ENCODE assay signal across 8 cellular contexts in the genomic region with DNA sequence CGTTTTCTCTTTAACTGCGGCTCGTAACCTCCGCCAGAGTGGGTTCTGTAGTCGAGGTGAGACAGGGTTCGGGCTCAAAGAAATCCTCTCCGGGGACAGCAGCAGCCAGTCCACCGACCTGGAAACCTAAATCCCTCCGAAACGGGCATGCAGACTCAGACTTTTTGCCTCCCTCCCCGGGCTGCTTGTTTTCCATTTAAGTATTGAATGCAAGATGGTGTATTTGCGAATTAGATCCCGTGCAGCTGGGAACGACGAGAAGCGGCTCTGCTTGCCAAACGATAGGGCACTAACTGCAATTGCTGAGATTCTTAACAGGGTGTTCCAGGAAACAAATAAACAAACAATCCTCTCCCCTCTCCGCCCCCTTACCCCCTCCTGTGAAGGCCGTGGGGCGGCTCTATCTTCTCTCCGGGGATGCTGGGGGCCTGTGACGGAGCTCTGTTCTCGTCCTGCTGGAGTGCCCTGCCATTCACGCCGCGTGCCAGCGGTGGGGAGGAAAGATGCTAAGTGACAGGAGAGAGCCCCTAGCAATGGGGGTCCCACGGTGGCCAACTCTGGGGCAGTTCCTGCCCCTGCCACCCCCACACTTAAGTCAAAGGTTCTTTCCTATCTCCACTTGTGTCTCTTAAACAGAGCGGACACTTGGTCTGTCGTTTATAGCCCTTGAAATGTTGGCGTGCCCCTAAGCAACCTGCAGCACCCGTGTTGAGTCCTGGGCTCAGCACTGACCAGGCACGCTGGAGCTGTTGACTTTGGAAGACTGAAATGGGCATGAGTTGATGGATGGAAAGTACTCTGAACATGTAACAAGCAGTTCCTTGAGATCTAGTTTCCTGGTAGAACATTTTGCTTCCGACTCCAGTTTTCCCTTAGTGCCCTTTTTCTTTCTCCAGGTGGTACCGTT. TPM values are rescaled to one million over a fixed set of nuclear protein-coding genes. Genes with fewer than 3 reads are reported as not detected.
A peak's percentile ranks its signal among the peaks of the same experiment; 100 is the strongest.
DNase-seq lines count a peak whose midpoint lies in the region; ATAC-seq and TF ChIP-seq lines count a peak whose summit lies in the region.

No MANE protein-coding gene starts in this region.

- peaks cover 34 to 35% of the 10 kb centered on the region in 2 donors for H3K4me1 Mint-ChIP-seq in effector memory CD8-positive, alpha-beta T cell (ENCODE audit: low read depth in 2 of 2)

- in situ Hi-C loops in GM13977 (cut with MboI; ENCODE audit: low pct_unique_long_range_greater_than_20kb, low sequenced_read_pairs, unreplicated experiment), result no loop called here

- no peak for TF ChIP-seq POLR2A in Peyer's patch (IDR thresholded peaks at IDR 0.05)

- H3K9me3 Mint-ChIP-seq in effector memory CD8-positive, alpha-beta T cell, result no peaks in the 10 kb centered on the region

- no peaks in the 10 kb centered on the region for H3K36me3 ChIP-seq in Peyer's patch

- H3K27me3 Mint-ChIP-seq in effector memory CD8-positive, alpha-beta T cell, result peaks cover 92 to 99% of the 10 kb centered on the region in 2 donors

- H3K4me1 ChIP-seq in Peyer's patch, result peaks cover 0 to 20% (median 12%) of the 10 kb centered on the region in 4 donors

- no peaks in the 10 kb centered on the region for H3K9me3 ChIP-seq in Peyer's patch

- H3K27ac ChIP-seq in Peyer's patch, result peak overlapping the region; percentile 55 to 72 (median 66)

- no peak for TF ChIP-seq CTCF in Peyer's patch (IDR thresholded peaks at IDR 0.05)
- TF ChIP-seq CTCF in GM13977 (IDR thresholded peaks at IDR 0.05; ENCODE audit: extremely low read depth, insufficient read depth, missing control alignments), result no peak

- H3K27ac Mint-ChIP-seq in effector memory CD8-positive, alpha-beta T cell, result peak overlapping the region in 1 of 2 donors; percentile 70

- ATAC-seq in effector memory CD8-positive, alpha-beta T cell (replicated peaks), result no peak
- ATAC-seq in HG03439 (IDR thresholded peaks at IDR 0.05; ENCODE audit: unreplicated experiment) (no peak), GM18511 (IDR thresholded peaks at IDR 0.05; ENCODE audit: unreplicated experiment) (no peak)

- H3K27me3 ChIP-seq in Peyer's patch, result no peaks in the 10 kb centered on the region

- peaks cover 25% of the 10 kb centered on the region for H3K36me3 Mint-ChIP-seq in effector memory CD8-positive, alpha-beta T cell (ENCODE audit: insufficient read depth)

- H3K4me3 ChIP-seq in Peyer's patch, result peak overlapping the region; percentile 48 to 70 (median 64)

- DNase-seq in NCI-H82 (lab: John Stamatoyannopoulos, UW), result peak; percentile 54
- no peak for DNase-seq in NCI-H82 treated with DMSO at 0.1 percent for 48 hours (lab: John Stamatoyannopoulos, UW; ENCODE audit: unreplicated experiment)
- peak in 1 of 3 donors; percentile 55 for DNase-seq in Peyer's patch
- DNase-seq in effector memory CD8-positive, alpha-beta T cell, result no peak
- DNase-seq in myocyte (ENCODE audit: low read depth), result peak; percentile 38
- DNase-seq in GM13977 (ENCODE audit: low spot score), result no peak

- H3K4me3 Mint-ChIP-seq in effector memory CD8-positive, alpha-beta T cell, result peak overlapping the region; percentile 84 to 86

RNA-seq across cellular contexts. Expression of gene ETV5, which starts 1.3 kb away (rescaled TPM):
- 1 to 10 TPM; 4.1 to 5.3 (median 4.8) TPM for total RNA-seq in Peyer's patch
- total RNA-seq in myocyte, result 59.9 and 131 TPM in 2 replicates
- polyA plus RNA-seq in myocyte (2012), result 46.3 TPM

Comparison
In these comparisons a context has a peak if more than half of its experiments do, and no peak if none do; other contexts are left out.
1. DNase-seq: peak in NCI-H82 (single experiment) and myocyte (single experiment); none in NCI-H82 treated with DMSO at 0.1 percent for 48 hours (single experiment), effector memory CD8-positive, alpha-beta T cell (0 of 3) and GM13977 (single experiment).